In the genomic region with DNA sequence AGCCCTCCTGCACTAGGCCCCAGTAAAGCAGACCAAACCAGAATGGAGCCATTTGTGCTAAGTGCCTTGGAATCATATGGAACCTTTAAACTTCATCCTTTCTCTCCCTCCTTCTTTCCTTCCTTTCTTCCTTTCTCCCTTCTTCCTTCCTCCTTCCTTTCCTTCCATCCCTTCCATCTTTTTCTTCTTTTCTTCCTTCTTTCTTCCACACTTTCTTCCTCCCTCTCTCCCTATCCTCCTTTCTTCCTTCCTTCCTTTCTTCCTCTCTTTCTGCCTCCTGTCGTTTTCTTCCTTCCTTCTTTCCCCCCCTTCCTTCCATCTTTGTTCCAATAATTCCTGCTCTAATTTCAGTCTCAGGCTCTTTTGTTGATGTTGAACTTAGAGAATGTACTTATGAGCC, we compare ENCODE assay signal across 1 cellular context.
TF ChIP-seq lines count a peak whose summit lies in the region.

No MANE protein-coding gene starts in this region.

TF ChIP-seq in HepG2, 621 proteins besides CTCF, POLR2A, EP300 and RAD21 (continued from another document):
- no peak for TF ChIP-seq AFF4 (CRISPR knock-in tag; IDR thresholded peaks at IDR 0.05)
- no peak for TF ChIP-seq SRSF1 (optimal IDR thresholded peaks at IDR 0.05; ENCODE audit: low read depth, low read length)
- no peak for TF ChIP-seq NR2C2 (CRISPR knock-in tag; IDR thresholded peaks at IDR 0.05; ENCODE audit: borderline replicate concordance)
- no peak for TF ChIP-seq ZNF337 (CRISPR knock-in tag; IDR thresholded peaks at IDR 0.05; ENCODE audit: borderline replicate concordance, low read depth)
- TF ChIP-seq PRMT3 (CRISPR knock-in tag; IDR thresholded peaks at IDR 0.05; ENCODE audit: borderline replicate concordance, low read depth) = no peak
- TF ChIP-seq, protein P1, sequence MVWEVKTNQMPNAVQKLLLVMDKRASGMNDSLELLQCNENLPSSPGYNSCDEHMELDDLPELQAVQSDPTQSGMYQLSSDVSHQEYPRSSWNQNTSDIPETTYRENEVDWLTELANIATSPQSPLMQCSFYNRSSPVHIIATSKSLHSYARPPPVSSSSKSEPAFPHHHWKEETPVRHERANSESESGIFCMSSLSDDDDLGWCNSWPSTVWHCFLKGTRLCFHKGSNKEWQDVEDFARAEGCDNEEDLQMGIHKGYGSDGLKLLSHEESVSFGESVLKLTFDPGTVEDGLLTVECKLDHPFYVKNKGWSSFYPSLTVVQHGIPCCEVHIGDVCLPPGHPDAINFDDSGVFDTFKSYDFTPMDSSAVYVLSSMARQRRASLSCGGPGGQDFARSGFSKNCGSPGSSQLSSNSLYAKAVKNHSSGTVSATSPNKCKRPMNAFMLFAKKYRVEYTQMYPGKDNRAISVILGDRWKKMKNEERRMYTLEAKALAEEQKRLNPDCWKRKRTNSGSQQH (CRISPR knock-in tag; IDR thresholded peaks at IDR 0.05; ENCODE audit: low read depth) = no peak
- no peak for TF ChIP-seq ZNF670 (CRISPR knock-in tag; IDR thresholded peaks at IDR 0.05; ENCODE audit: borderline replicate concordance)
- no peak for TF ChIP-seq ZNF556 (CRISPR knock-in tag; IDR thresholded peaks at IDR 0.05; ENCODE audit: borderline replicate concordance)
- TF ChIP-seq ELF3 (CRISPR knock-in tag; IDR thresholded peaks at IDR 0.05) = no peak
